In the genomic region with DNA sequence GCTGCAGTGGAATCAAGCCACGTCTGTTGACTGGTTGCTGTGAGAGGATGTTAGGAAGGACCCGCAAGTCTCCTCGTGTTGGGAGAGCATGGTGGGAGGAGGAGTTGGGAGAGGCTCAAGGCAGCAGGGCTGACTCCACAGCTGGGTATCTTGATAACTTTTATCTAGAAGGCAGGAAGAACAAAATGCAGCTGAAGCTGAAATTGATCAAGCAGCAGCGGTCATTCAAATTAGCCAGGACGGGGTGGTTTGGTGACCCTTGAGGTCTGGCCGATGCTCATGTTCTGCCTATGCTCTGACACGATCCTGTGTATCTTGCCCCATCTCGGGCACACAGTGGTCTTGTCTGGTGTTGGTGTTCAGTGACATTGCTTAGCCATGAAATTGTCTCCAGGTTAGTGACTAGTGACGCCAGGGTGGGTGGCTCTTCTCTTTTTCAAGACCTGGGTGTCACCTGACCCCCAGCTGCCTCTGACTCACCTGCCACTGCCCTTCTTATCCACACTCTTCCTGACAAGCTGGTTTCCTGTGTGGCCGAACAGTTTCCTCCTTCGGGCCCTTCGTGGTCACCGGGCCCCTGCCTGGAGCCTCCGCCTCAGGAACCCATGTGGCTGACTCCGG, we compare ENCODE assay signal across 10 cellular contexts. TPM values are rescaled to one million over a fixed set of nuclear protein-coding genes. Genes with fewer than 3 reads are reported as not detected.
DNase-seq lines count a peak whose midpoint lies in the region; ATAC-seq and TF ChIP-seq lines count a peak whose summit lies in the region.
"Had no signal": no experiment of that assay in that cellular context is flagged by ENCODE, and none has a peak within 500 bp of the region (broad histone marks: within the 10 kb centered on the region; RNA-seq: fewer than 3 reads in every experiment).

No MANE protein-coding gene starts in this region.

- H3K36me3 ChIP-seq in gastrocnemius medialis (no peaks in the 10 kb centered on the region), WERI-Rb-1 (no peaks in the 10 kb centered on the region)
- H3K36me3 ChIP-seq: pancreas had no signal

- H3K4me1 ChIP-seq in gastrocnemius medialis = peaks cover 39 to 54% of the 10 kb centered on the region in 2 donors

- in situ Hi-C loops in gastrocnemius medialis (cut with MboI; ENCODE audit: low sequenced_read_pairs in 4 of 4) = no loop called here

- H3K4me3 ChIP-seq in GM12865 (ENCODE audit: low read depth, low read length) (no peak overlapping the region), gastrocnemius medialis (peak overlapping the region; percentile 66 to 98 (median 89)), WERI-Rb-1 (ENCODE audit: low read depth, low read length) (no peak overlapping the region)
- H3K4me3 ChIP-seq: pancreas had no signal

- ATAC-seq in gastrocnemius medialis = no peak
- ATAC-seq: pancreas had no signal

- TF ChIP-seq CTCF in GM12865 (IDR thresholded peaks at IDR 0.05; ENCODE audit: insufficient read depth, low read depth, low read length, missing control alignments) = no peak
- no peak for TF ChIP-seq CTCF in gastrocnemius medialis (IDR thresholded peaks at IDR 0.05 in 4 of 5, conservative IDR thresholded peaks at IDR 0.05 in 1 of 5)
- TF ChIP-seq CTCF in WERI-Rb-1 (IDR thresholded peaks at IDR 0.05; ENCODE audit: low read depth, low read length) = no peak

- peak; percentile 44 for DNase-seq in GM12865 (ENCODE audit: low read depth)
- peak; percentile 83 for DNase-seq in NOMO-1 treated with DMSO at 0.1 percent for 48 hours (lab: John Stamatoyannopoulos, UW; ENCODE audit: unreplicated experiment)
- DNase-seq in gastrocnemius medialis = peak in 1 of 2 donors; percentile 41
- no peak for DNase-seq in NCI-H2107 treated with DMSO at 0.1 percent for 48 hours (lab: John Stamatoyannopoulos, UW; ENCODE audit: unreplicated experiment)
- DNase-seq in OCI-M2 (lab: John Stamatoyannopoulos, UW; ENCODE audit: unreplicated experiment) = no peak
- DNase-seq in WERI-Rb-1 = no peak
- DNase-seq: NCI-H1417 treated with DMSO at 0.1 percent for 48 hours had no signal

- H3K27me3 ChIP-seq in gastrocnemius medialis = no peaks in the 10 kb centered on the region
- no peaks in the 10 kb centered on the region for H3K27me3 ChIP-seq in WERI-Rb-1 (ENCODE audit: insufficient read depth, low read depth, severe bottlenecking)
- H3K27me3 ChIP-seq: pancreas had no signal

- intact Hi-C loops in gastrocnemius medialis (cut with DNase I; ENCODE audit: low total_unique reads) = loop anchor here (2.0 to 10.0 kb wide), 3 partner anchors 87 to 401 kb away; partner anchors contain the start of genes RNF213 and RPTOR

- H3K27ac ChIP-seq in cingulate gyrus (ENCODE audit: low read depth, low read length) (peak overlapping the region; percentile 44), gastrocnemius medialis (peak overlapping the region; percentile 92 to 100 (median 98)), WERI-Rb-1 (no peak overlapping the region)
- H3K27ac ChIP-seq: pancreas had no signal

- TF ChIP-seq POLR2A in gastrocnemius medialis (IDR thresholded peaks at IDR 0.05) = no peak

- no peaks in the 10 kb centered on the region for H3K9me3 ChIP-seq in gastrocnemius medialis
- no peaks in the 10 kb centered on the region for H3K9me3 ChIP-seq in WERI-Rb-1 (ENCODE audit: severe bottlenecking)
- H3K9me3 ChIP-seq: pancreas had no signal

RNA-seq across cellular contexts. Expression of gene NPTX1, which starts 19.1 kb away (rescaled TPM):
- total RNA-seq in gastrocnemius medialis = 1 to 10 TPM in 1 of 4 donors, under 1 TPM in 3; 0.07 to 2.4 (median 0.21) TPM
- total RNA-seq: endothelial cell of umbilical vein had no signal

RNA-seq across cellular contexts. Expression of gene ENDOV, which starts 42.4 kb away (rescaled TPM):
- total RNA-seq in gastrocnemius medialis = 10 to 100 TPM in 3 of 4 donors, 1 to 10 TPM in 1; 9.1 to 24.1 (median 18.0) TPM

Comparison
In these comparisons a context has a peak if more than half of its experiments do, and no peak if none do; other contexts are left out.
1. DNase-seq: peak in GM12865 (single experiment) and NOMO-1 treated with DMSO at 0.1 percent for 48 hours (single experiment); none in NCI-H2107 treated with DMSO at 0.1 percent for 48 hours (single experiment), OCI-M2 (single experiment) and WERI-Rb-1 (single experiment).
2. H3K4me3 ChIP-seq: peak in gastrocnemius medialis (4 of 4); none in GM12865 (single experiment) and WERI-Rb-1 (single experiment).